11 cellular contexts compared by ENCODE assay signal in the genomic region with DNA sequence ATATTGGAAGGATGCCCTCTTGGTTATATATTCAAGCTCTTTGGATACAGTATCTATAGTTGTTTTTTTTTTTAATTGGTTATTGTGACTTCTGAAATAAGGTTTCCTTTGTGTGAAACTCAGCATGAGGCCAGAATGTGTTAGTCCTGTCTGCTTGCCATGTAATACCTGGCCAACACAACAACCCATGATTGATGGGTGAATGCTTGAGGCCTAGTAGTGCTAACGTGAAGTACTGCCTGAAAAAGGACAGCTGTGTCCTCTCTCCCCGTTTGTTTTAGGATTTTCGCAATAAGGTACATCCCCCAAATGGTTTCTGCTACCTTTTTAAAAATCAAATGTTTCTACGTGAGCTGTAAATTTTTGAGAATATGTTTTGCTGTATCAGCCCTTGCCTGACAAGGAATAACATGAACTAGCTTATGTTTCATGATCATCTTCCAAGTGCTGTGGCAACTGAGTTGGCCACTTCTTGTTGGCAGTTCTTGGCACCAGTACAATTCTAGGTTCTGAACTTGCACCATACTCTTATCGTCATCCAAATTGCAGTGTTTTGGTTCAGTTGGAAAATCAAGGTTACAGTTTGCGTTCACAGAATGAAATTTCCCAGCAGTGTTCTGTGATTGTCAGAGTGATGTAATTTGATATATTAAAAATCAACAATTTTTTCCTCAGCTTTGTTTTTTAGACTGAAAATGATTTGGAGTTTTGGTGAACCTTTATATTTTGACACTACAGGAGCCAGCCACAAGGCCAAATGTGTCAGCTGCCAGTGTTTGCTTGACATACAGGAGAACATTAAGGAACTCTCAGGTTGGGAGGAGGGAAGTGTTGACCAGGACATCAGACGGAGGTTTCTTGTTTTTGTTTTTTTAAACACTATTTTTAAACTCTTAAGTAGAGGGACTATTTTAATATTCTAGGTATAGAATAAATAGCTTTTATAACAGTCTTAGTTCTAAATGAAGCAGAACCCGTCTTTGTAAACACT. TPM values are rescaled to one million over a fixed set of nuclear protein-coding genes. Genes with fewer than 3 reads are reported as not detected.
DNase-seq lines count a peak whose midpoint lies in the region; ATAC-seq and TF ChIP-seq lines count a peak whose summit lies in the region.
"Had no signal": no experiment of that assay in that cellular context is flagged by ENCODE, and none has a peak within 500 bp of the region (broad histone marks: within the 10 kb centered on the region; RNA-seq: fewer than 3 reads in every experiment).

No MANE protein-coding gene starts in this region.

- DNase-seq in activated CD8-positive, alpha-beta memory T cell treated with anti-CD3 and anti-CD28 coated beads, Interleukin-2, amount 10 ng/mL, durations not matched to agents 7 days and 5 days, result no peak
- no peak for DNase-seq in activated CD8-positive, alpha-beta memory T cell treated with anti-CD3 and anti-CD28 coated beads for 24 hours
- peak in 5 of 7 donors; percentile 55 to 83 (median 71) for DNase-seq in adrenal gland
- no peak for DNase-seq in left lung
- no peak for DNase-seq in thoracic aorta (ENCODE audit: low spot score)
- DNase-seq: glutamatergic neuron, NCI-H526 treated with DMSO at 0.1 percent for 48 hours, small intestine had no signal

- H3K27ac ChIP-seq in adrenal gland, result peak overlapping the region; percentile 74 to 91 (median 80)
- H3K27ac ChIP-seq in left lung, result peak overlapping the region; percentile 20 to 53
- H3K27ac ChIP-seq in thoracic aorta, result peak overlapping the region; percentile 77 to 78

- TF ChIP-seq CTCF in adrenal gland (IDR thresholded peaks at IDR 0.05) (peak in 1 of 6 experiments; percentile 7), left lung (IDR thresholded peaks at IDR 0.05) (no peak), thoracic aorta (IDR thresholded peaks at IDR 0.05) (no peak)

- H3K4me1 ChIP-seq in adrenal gland (replicated peaks in 1 of 2) (peaks cover 20 to 68% of the 10 kb centered on the region in 2 donors), left lung (peaks cover 9 to 29% of the 10 kb centered on the region in 2 donors), thoracic aorta (ENCODE audit: control insufficient read depth in 1 of 2, low read depth in 2 of 2) (peaks cover 28 to 42% of the 10 kb centered on the region in 2 donors)

- peaks cover 31% of the 10 kb centered on the region for H3K4me1 Mint-ChIP-seq in activated CD8-positive, alpha-beta memory T cell treated with anti-CD3 and anti-CD28 coated beads, Interleukin-2, amount 10 ng/mL, durations not matched to agents 7 days and 5 days

- 30 to 43% (median 35%) methylated on average over 8 of the region's 8 CpGs for WGBS in adrenal gland, 4 donors

- TF ChIP-seq POLR2A in adrenal gland (IDR thresholded peaks at IDR 0.05), result peak in 1 of 2 donors; percentile 9

- no peak for ATAC-seq in activated CD8-positive, alpha-beta memory T cell treated with anti-CD3 and anti-CD28 coated beads, Interleukin-2, amount 10 ng/mL, durations not matched to agents 7 days and 5 days
- ATAC-seq in left lung (no peak), thoracic aorta (ENCODE audit: insufficient number of reproducible peaks, low FRiP score, low read depth) (peak; percentile 66), GM19324 (IDR thresholded peaks at IDR 0.05; ENCODE audit: low FRiP score, unreplicated experiment) (no peak), GM21723 (IDR thresholded peaks at IDR 0.05; ENCODE audit: unreplicated experiment) (no peak), GM21447 (IDR thresholded peaks at IDR 0.05; ENCODE audit: unreplicated experiment) (no peak)

- H3K27me3 ChIP-seq in adrenal gland, result no peaks in the 10 kb centered on the region
- no peaks in the 10 kb centered on the region for H3K27me3 ChIP-seq in left lung
- H3K27me3 ChIP-seq in thoracic aorta (replicated peaks; ENCODE audit: insufficient read depth), result no peaks in the 10 kb centered on the region

- H3K9me3 ChIP-seq in adrenal gland (replicated peaks in 1 of 3), result no peaks in the 10 kb centered on the region
- no peaks in the 10 kb centered on the region for H3K9me3 ChIP-seq in left lung
- H3K9me3 ChIP-seq in thoracic aorta, result no peaks in the 10 kb centered on the region

- CTCF ChIA-PET in activated CD8-positive, alpha-beta memory T cell treated with anti-CD3 and anti-CD28 coated beads, Interleukin-2, amount 10 ng/mL, durations not matched to agents 7 days and 5 days (lab: Charles Lee), result interaction anchor here (0.7 to 1.7 kb wide), 12 partner anchors 8 to 181 kb away, joined by 3 to 7 read pairs (median 4); partner anchors contain the start of genes ASCC1 and DDIT4

- H3K27ac Mint-ChIP-seq in activated CD8-positive, alpha-beta memory T cell treated with anti-CD3 and anti-CD28 coated beads, Interleukin-2, amount 10 ng/mL, durations not matched to agents 7 days and 5 days, result peak overlapping the region; percentile 25

- H3K27me3 Mint-ChIP-seq in activated CD8-positive, alpha-beta memory T cell treated with anti-CD3 and anti-CD28 coated beads, Interleukin-2, amount 10 ng/mL, durations not matched to agents 7 days and 5 days, result no peaks in the 10 kb centered on the region

- H3K4me3 ChIP-seq in adrenal gland (no peak overlapping the region), left lung (no peak overlapping the region), thoracic aorta (no peak overlapping the region)

- peaks cover 0 to 35% of the 10 kb centered on the region in 2 donors for H3K36me3 ChIP-seq in adrenal gland (replicated peaks in 1 of 2)
- peaks cover 0 to 61% of the 10 kb centered on the region in 2 donors for H3K36me3 ChIP-seq in left lung
- peaks cover 39% of the 10 kb centered on the region for H3K36me3 ChIP-seq in thoracic aorta

- H3K36me3 Mint-ChIP-seq in activated CD8-positive, alpha-beta memory T cell treated with anti-CD3 and anti-CD28 coated beads, Interleukin-2, amount 10 ng/mL, durations not matched to agents 7 days and 5 days, result peaks cover 38% of the 10 kb centered on the region

- intact Hi-C loops in adrenal gland (cut with DNase I) (loop anchor here in 1 of 2 donors (10.0 kb wide), 1 partner anchor 105 kb away; no protein-coding TSS in a partner anchor), left lung (cut with DNase I) (no loop called here)

- no peak overlapping the region for H3K4me3 Mint-ChIP-seq in activated CD8-positive, alpha-beta memory T cell treated with anti-CD3 and anti-CD28 coated beads, Interleukin-2, amount 10 ng/mL, durations not matched to agents 7 days and 5 days

- H3K9me3 Mint-ChIP-seq in activated CD8-positive, alpha-beta memory T cell treated with anti-CD3 and anti-CD28 coated beads, Interleukin-2, amount 10 ng/mL, durations not matched to agents 7 days and 5 days (ENCODE audit: low read depth), result no peaks in the 10 kb centered on the region

RNA-seq across cellular contexts. Expression of gene ASCC1, which starts 13.5 kb away (rescaled TPM):
- 10 to 100 TPM; 34.9 to 36.8 TPM for total RNA-seq in activated CD8-positive, alpha-beta memory T cell treated with anti-CD3 and anti-CD28 coated beads, Interleukin-2, amount 10 ng/mL, durations not matched to agents 7 days and 5 days
- total RNA-seq in adrenal gland (10 to 100 TPM; 26.6 to 57.4 (median 36.7) TPM), left lung (10 to 100 TPM; 27.0 to 29.8 TPM), thoracic aorta (10 to 100 TPM; 15.2 to 30.3 TPM)
- polyA plus RNA-seq in adrenal gland, result 100 to 1,000 TPM in 1 of 3 donors, 10 to 100 TPM in 1, 1 to 10 TPM in 1; 9.7 to 101 (median 10.1) TPM

RNA-seq across cellular contexts. Expression of gene ANAPC16, which starts 13.7 kb away (rescaled TPM):
- 10 to 100 TPM; 61.4 to 67.6 TPM for total RNA-seq in activated CD8-positive, alpha-beta memory T cell treated with anti-CD3 and anti-CD28 coated beads, Interleukin-2, amount 10 ng/mL, durations not matched to agents 7 days and 5 days
- total RNA-seq in adrenal gland, result 100 to 1,000 TPM in 7 of 8 donors, 10 to 100 TPM in 1; 69.1 to 170 (median 139) TPM
- 100 to 1,000 TPM; 102 to 186 (median 128) TPM for polyA plus RNA-seq in adrenal gland
- total RNA-seq in left lung, result 10 to 100 TPM; 86.0 to 97.0 TPM
- 10 to 100 TPM; 44.0 to 46.7 TPM for total RNA-seq in thoracic aorta

RNA-seq across cellular contexts. Expression of gene DDIT4, which starts 44.2 kb away (rescaled TPM):
- 100 to 1,000 TPM; 291 to 293 TPM for total RNA-seq in activated CD8-positive, alpha-beta memory T cell treated with anti-CD3 and anti-CD28 coated beads, Interleukin-2, amount 10 ng/mL, durations not matched to agents 7 days and 5 days
- total RNA-seq in adrenal gland, result 100 to 1,000 TPM; 211 to 711 (median 386) TPM
- 100 to 1,000 TPM; 109 to 149 (median 123) TPM for polyA plus RNA-seq in adrenal gland
- total RNA-seq in left lung, result 10 to 100 TPM; 40.7 to 73.8 TPM
- total RNA-seq in thoracic aorta, result 100 to 1,000 TPM; 163 to 374 TPM

Comparison
In these comparisons a context has a peak if more than half of its experiments do, and no peak if none do; other contexts are left out.
1. DNase-seq: peak in adrenal gland (5 of 7); none in activated CD8-positive, alpha-beta memory T cell treated with anti-CD3 and anti-CD28 coated beads, Interleukin-2, amount 10 ng/mL, durations not matched to agents 7 days and 5 days (single experiment), activated CD8-positive, alpha-beta memory T cell treated with anti-CD3 and anti-CD28 coated beads for 24 hours (single experiment), left lung (0 of 2) and thoracic aorta (single experiment).
2. Peak in every context shown above with its lines, with median percentiles within 50 percentile points of each other: H3K27ac ChIP-seq.